16 cellular contexts compared by ENCODE assay signal in genomic region chr2:98453531-98453930, GRCh38. TPM values are rescaled to one million over a fixed set of nuclear protein-coding genes. Genes with fewer than 3 reads are reported as not detected.
DNase-seq lines count a peak whose midpoint lies in the region; ATAC-seq and TF ChIP-seq lines count a peak whose summit lies in the region.
"Had no signal": no experiment of that assay in that cellular context is flagged by ENCODE, and none has a peak within 500 bp of the region (broad histone marks: within the 10 kb centered on the region; RNA-seq: fewer than 3 reads in every experiment).

No MANE protein-coding gene starts in this region.

- H3K9me3 Mint-ChIP-seq in activated naive CD4-positive, alpha-beta T cell treated with anti-CD3 and anti-CD28 coated beads, Interleukin-2, amount 10 ng/mL, durations not matched to agents 7 days and 5 days: no peaks in the 10 kb centered on the region
- H3K9me3 Mint-ChIP-seq in effector memory CD8-positive, alpha-beta T cell: no peaks in the 10 kb centered on the region
- peaks cover 0 to 2% of the 10 kb centered on the region in 2 donors for H3K9me3 Mint-ChIP-seq in stimulated activated naive B cell treated with anti-CD40 and anti-IgM and Interleukin-4, amounts not matched to agents 10 μg/mL and 1 μg/mL and 100 μg/mL, for 72 hours
- H3K9me3 Mint-ChIP-seq: brain; stimulated activated naive CD8-positive, alpha-beta T cell treated with anti-CD3 and anti-CD28 coated beads, Interleukin-15, Interleukin-2, amounts not matched to agents 100 ng/mL and 50 ng/mL, for 24 hours had no signal

- no peak for TF ChIP-seq CTCF in Peyer's patch (IDR thresholded peaks at IDR 0.05)

- H3K27me3 Mint-ChIP-seq in activated naive CD4-positive, alpha-beta T cell treated with anti-CD3 and anti-CD28 coated beads, Interleukin-2, amount 10 ng/mL, durations not matched to agents 7 days and 5 days: no peaks in the 10 kb centered on the region
- no peaks in the 10 kb centered on the region for H3K27me3 Mint-ChIP-seq in effector memory CD8-positive, alpha-beta T cell
- H3K27me3 Mint-ChIP-seq in stimulated activated naive B cell treated with anti-CD40 and anti-IgM and Interleukin-4, amounts not matched to agents 10 μg/mL and 1 μg/mL and 100 μg/mL, for 72 hours: peaks cover 0 to 3% of the 10 kb centered on the region in 2 donors
- H3K27me3 Mint-ChIP-seq: brain; stimulated activated naive CD8-positive, alpha-beta T cell treated with anti-CD3 and anti-CD28 coated beads, Interleukin-15, Interleukin-2, amounts not matched to agents 100 ng/mL and 50 ng/mL, for 24 hours had no signal

- peak overlapping the region in 3 of 4 donors; percentile 35 to 67 (median 63) for H3K27ac ChIP-seq in Peyer's patch
- H3K27ac ChIP-seq: hepatocyte had no signal

- no peaks in the 10 kb centered on the region for H3K36me3 ChIP-seq in Peyer's patch

- H3K36me3 Mint-ChIP-seq in activated naive CD4-positive, alpha-beta T cell treated with anti-CD3 and anti-CD28 coated beads, Interleukin-2, amount 10 ng/mL, durations not matched to agents 7 days and 5 days: peaks cover 63% of the 10 kb centered on the region
- peaks cover 36% of the 10 kb centered on the region for H3K36me3 Mint-ChIP-seq in effector memory CD8-positive, alpha-beta T cell (ENCODE audit: insufficient read depth)
- H3K36me3 Mint-ChIP-seq in stimulated activated naive B cell treated with anti-CD40 and anti-IgM and Interleukin-4, amounts not matched to agents 10 μg/mL and 1 μg/mL and 100 μg/mL, for 72 hours: peaks cover 6 to 7% of the 10 kb centered on the region in 2 donors

- no peak for ATAC-seq in effector memory CD8-positive, alpha-beta T cell (replicated peaks)
- no peak for ATAC-seq in stimulated activated naive B cell treated with anti-CD40 and anti-IgM and Interleukin-4, amounts not matched to agents 10 μg/mL and 1 μg/mL and 100 μg/mL, for 72 hours (replicated peaks)
- no peak for ATAC-seq in GM18870 (IDR thresholded peaks at IDR 0.05; ENCODE audit: unreplicated experiment)
- ATAC-seq: mucosa of descending colon had no signal

- H3K4me1 Mint-ChIP-seq in activated naive CD4-positive, alpha-beta T cell treated with anti-CD3 and anti-CD28 coated beads, Interleukin-2, amount 10 ng/mL, durations not matched to agents 7 days and 5 days: peaks cover 96% of the 10 kb centered on the region
- H3K4me1 Mint-ChIP-seq in effector memory CD8-positive, alpha-beta T cell (ENCODE audit: low read depth in 2 of 2): peaks cover 83 to 87% of the 10 kb centered on the region in 2 donors
- H3K4me1 Mint-ChIP-seq in stimulated activated naive B cell treated with anti-CD40 and anti-IgM and Interleukin-4, amounts not matched to agents 10 μg/mL and 1 μg/mL and 100 μg/mL, for 72 hours: peaks cover 42 to 73% of the 10 kb centered on the region in 2 donors

- CTCF ChIA-PET in activated naive CD4-positive, alpha-beta T cell treated with anti-CD3 and anti-CD28 coated beads, Interleukin-2, amount 10 ng/mL, durations not matched to agents 7 days and 5 days (lab: Charles Lee): interaction anchor here (1.1 to 4.0 kb wide), 4 partner anchors 10 to 52 kb away, joined by 3 to 25 read pairs (median 4); no protein-coding TSS in a partner anchor

- peaks cover 0 to 53% (median 12%) of the 10 kb centered on the region in 4 donors for H3K4me1 ChIP-seq in Peyer's patch

- H3K9me3 ChIP-seq in Peyer's patch: no peaks in the 10 kb centered on the region
- H3K9me3 ChIP-seq: mucosa of descending colon had no signal

- H3K4me3 Mint-ChIP-seq in activated naive CD4-positive, alpha-beta T cell treated with anti-CD3 and anti-CD28 coated beads, Interleukin-2, amount 10 ng/mL, durations not matched to agents 7 days and 5 days: no peak overlapping the region
- H3K4me3 Mint-ChIP-seq in effector memory CD8-positive, alpha-beta T cell: peak overlapping the region; percentile 80 to 83
- peak overlapping the region in 1 of 2 donors; percentile 14 for H3K4me3 Mint-ChIP-seq in stimulated activated naive B cell treated with anti-CD40 and anti-IgM and Interleukin-4, amounts not matched to agents 10 μg/mL and 1 μg/mL and 100 μg/mL, for 72 hours
- H3K4me3 Mint-ChIP-seq: brain had no signal

- no peak for DNase-seq in activated naive CD4-positive, alpha-beta T cell treated with anti-CD3 and anti-CD28 coated beads, Interleukin-2, amount 10 ng/mL, durations not matched to agents 7 days and 5 days
- no peak for DNase-seq in activated naive CD4-positive, alpha-beta T cell treated with anti-CD3 and anti-CD28 coated beads, Interleukin-2, amount 50 U/mL, for 16 hours
- DNase-seq in Peyer's patch (no peak), NCI-H1105 treated with DMSO at 0.1 percent for 48 hours (lab: John Stamatoyannopoulos, UW) (no peak), NCI-H2227 (lab: John Stamatoyannopoulos, UW; ENCODE audit: unreplicated experiment) (no peak)
- no peak for DNase-seq in effector memory CD8-positive, alpha-beta T cell
- DNase-seq in stimulated activated naive B cell treated with anti-CD40 and anti-IgM and Interleukin-4, amounts not matched to agents 10 μg/mL and 1 μg/mL and 100 μg/mL, for 72 hours: no peak
- DNase-seq: activated CD4-positive, alpha-beta T cell treated with anti-CD3 and anti-CD28 coated beads for 48 hours; activated effector memory CD4-positive, alpha-beta T cell treated with anti-CD3 and anti-CD28 coated beads, Interleukin-2, amount 50 U/mL, for 16 hours; mucosa of descending colon; NCI-H1092; small intestine had no signal

- no peaks in the 10 kb centered on the region for H3K27me3 ChIP-seq in Peyer's patch
- H3K27me3 ChIP-seq: hepatocyte had no signal

- H3K27ac Mint-ChIP-seq in activated naive CD4-positive, alpha-beta T cell treated with anti-CD3 and anti-CD28 coated beads, Interleukin-2, amount 10 ng/mL, durations not matched to agents 7 days and 5 days: peak overlapping the region; percentile 70
- peak overlapping the region; percentile 97 for H3K27ac Mint-ChIP-seq in effector memory CD8-positive, alpha-beta T cell
- H3K27ac Mint-ChIP-seq in stimulated activated naive B cell treated with anti-CD40 and anti-IgM and Interleukin-4, amounts not matched to agents 10 μg/mL and 1 μg/mL and 100 μg/mL, for 72 hours: peak overlapping the region; percentile 27

- TF ChIP-seq POLR2A in Peyer's patch (IDR thresholded peaks at IDR 0.05): no peak

- H3K4me3 ChIP-seq in Peyer's patch: no peak overlapping the region
- H3K4me3 ChIP-seq: hepatocyte, mucosa of descending colon had no signal

RNA-seq across cellular contexts. Expression of gene INPP4A, which starts 8.9 kb away (rescaled TPM):
- 10 to 100 TPM; 15.6 to 78.4 (median 27.4) TPM for total RNA-seq in Peyer's patch

Comparison
In these comparisons a context has a peak if more than half of its experiments do, and no peak if none do; other contexts are left out.
1. H3K27ac Mint-ChIP-seq: peak in every context shown above with its lines; median percentile 97 in effector memory CD8-positive, alpha-beta T cell; 70 in activated naive CD4-positive, alpha-beta T cell treated with anti-CD3 and anti-CD28 coated beads, Interleukin-2, amount 10 ng/mL, durations not matched to agents 7 days and 5 days; 27 in stimulated activated naive B cell treated with anti-CD40 and anti-IgM and Interleukin-4, amounts not matched to agents 10 μg/mL and 1 μg/mL and 100 μg/mL, for 72 hours.